ENCODE assay signal across 30 cellular contexts in the genomic region with DNA sequence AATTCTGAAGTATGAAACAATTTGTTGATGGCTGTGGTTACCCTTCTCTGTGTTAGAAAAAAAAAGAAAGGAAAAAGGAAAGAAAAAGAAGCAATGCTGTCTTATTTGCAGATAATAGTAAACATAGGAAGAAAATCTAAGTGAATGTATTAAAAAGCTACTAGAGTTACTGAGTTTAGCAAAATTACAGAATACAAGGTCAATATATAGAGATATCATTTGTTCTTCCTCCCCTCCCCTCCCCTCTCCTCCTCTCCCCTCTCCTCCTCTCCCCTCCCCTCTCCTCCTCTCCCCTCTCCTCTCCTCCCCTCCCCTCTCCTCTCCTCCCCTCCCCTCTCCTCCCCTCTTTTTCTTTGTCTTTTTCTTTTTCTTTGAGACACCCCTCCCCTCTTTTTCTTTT.
"Had no signal": no experiment of that assay in that cellular context is flagged by ENCODE, and none has a peak within 500 bp of the region (broad histone marks: within the 10 kb centered on the region; RNA-seq: fewer than 3 reads in every experiment).

No MANE protein-coding gene starts in this region.

- H3K4me1 Mint-ChIP-seq: neural progenitor cell had no signal

- H3K4me3 Mint-ChIP-seq: naive thymus-derived CD8-positive, alpha-beta T cell; natural killer cell treated with Interleukin-12 subunit alpha and Interleukin-12 subunit beta and Interleukin-15 and Interleukin-18, amount 100 ng/mL, for 72 hours; neural progenitor cell; stimulated activated naive B cell treated with anti-CD40 and anti-IgM and Interleukin-4, amounts not matched to agents 10 μg/mL and 1 μg/mL and 100 μg/mL, for 72 hours; stimulated activated naive CD8-positive, alpha-beta T cell treated with anti-CD3 and anti-CD28 coated beads, Interleukin-15, Interleukin-2, amounts not matched to agents 100 ng/mL and 50 ng/mL, for 24 hours had no signal

- DNase-seq: naive thymus-derived CD8-positive, alpha-beta T cell; occipital lobe; ovary; posterior cingulate gyrus; psoas muscle; right cardiac atrium; spleen; stimulated activated CD4-positive, alpha-beta T cell treated with anti-CD3 and anti-CD28 coated beads, Interleukin-12 subunit alpha, Interleukin-12 subunit beta, amount 100 ng/mL, for 4 hours; stimulated activated CD4-positive, alpha-beta T cell treated with anti-CD3 and anti-CD28 coated beads, Interleukin-1b, Interleukin-23, amount 100 ng/mL, for 48 hours; stimulated activated CD4-positive, alpha-beta T cell treated with anti-CD3 and anti-CD28 coated beads, Interleukin-4, amount 100 ng/mL, for 1 hour; stimulated activated CD4-positive, alpha-beta T cell treated with anti-CD3 and anti-CD28 coated beads, Interleukin-4, amount 100 ng/mL, for 4 hours; stimulated activated CD8-positive, alpha-beta memory T cell treated with anti-CD3 and anti-CD28 coated beads, Interleukin-4, amount 100 ng/mL, for 48 hours; stimulated activated naive B cell treated with anti-CD40 and anti-IgM and Interleukin-4, amounts not matched to agents 10 μg/mL and 1 μg/mL and 100 μg/mL, for 72 hours; stimulated activated naive CD4-positive, alpha-beta T cell treated with Interleukin-2 at 50 U/mL for 16 hours; stomach; thyroid gland; trophoblast cell; upper lobe of left lung had no signal

- H3K4me3 ChIP-seq: neural progenitor cell, ovary, psoas muscle, skin epidermis, smooth muscle cell, spleen, stomach, thoracic aorta, thyroid gland, tibial nerve, upper lobe of left lung, vagina had no signal

- H3K4me1 ChIP-seq: neural progenitor cell, parathyroid adenoma, psoas muscle, stomach, thyroid gland, tibial nerve, upper lobe of left lung, vagina had no signal

- H3K36me3 Mint-ChIP-seq: natural killer cell treated with Interleukin-12 subunit alpha and Interleukin-12 subunit beta and Interleukin-15 and Interleukin-18, amount 100 ng/mL, for 72 hours; neural progenitor cell had no signal

- H3K27me3 ChIP-seq: neural progenitor cell, ovary, spleen, stomach, thyroid gland, tibial nerve, upper lobe of left lung, vagina had no signal

- FAIRE-seq: urothelium cell line had no signal

- ATAC-seq: naive thymus-derived CD8-positive, alpha-beta T cell; natural killer cell treated with Interleukin-12 subunit alpha and Interleukin-12 subunit beta and Interleukin-15 and Interleukin-18, amount 100 ng/mL, for 72 hours; psoas muscle; right cardiac atrium; sciatic nerve; stimulated activated naive B cell treated with anti-CD40 and anti-IgM and Interleukin-4, amounts not matched to agents 10 μg/mL and 1 μg/mL and 100 μg/mL, for 72 hours had no signal

- H3K79me2 ChIP-seq: parathyroid adenoma had no signal

- H3K9ac ChIP-seq: neural progenitor cell, parathyroid adenoma had no signal

- H3K4me2 ChIP-seq: neural progenitor cell, smooth muscle cell had no signal

- H3K36me3 ChIP-seq: neural progenitor cell, ovary, spleen, stomach, thoracic aorta, thyroid gland, tibial nerve, upper lobe of left lung, vagina had no signal

- H3K27ac Mint-ChIP-seq: natural killer cell treated with Interleukin-12 subunit alpha and Interleukin-12 subunit beta and Interleukin-15 and Interleukin-18, amount 100 ng/mL, for 72 hours; neural progenitor cell; progenitor cell of endocrine pancreas; stimulated activated naive B cell treated with anti-CD40 and anti-IgM and Interleukin-4, amounts not matched to agents 10 μg/mL and 1 μg/mL and 100 μg/mL, for 72 hours; stimulated activated naive CD8-positive, alpha-beta T cell treated with anti-CD3 and anti-CD28 coated beads, Interleukin-15, Interleukin-2, amounts not matched to agents 100 ng/mL and 50 ng/mL, for 24 hours had no signal

- H3K9me3 ChIP-seq: ovary, psoas muscle, stomach, thoracic aorta, thyroid gland, upper lobe of left lung, vagina had no signal

- H3K27ac ChIP-seq: neural progenitor cell, ovary, parathyroid adenoma, psoas muscle, skin epidermis, spleen, stomach, thoracic aorta, thyroid gland, tibial nerve, upper lobe of left lung, vagina had no signal

- H3K9me3 Mint-ChIP-seq: natural killer cell treated with Interleukin-12 subunit alpha and Interleukin-12 subunit beta and Interleukin-15 and Interleukin-18, amount 100 ng/mL, for 72 hours; stimulated activated naive CD8-positive, alpha-beta T cell treated with anti-CD3 and anti-CD28 coated beads, Interleukin-15, Interleukin-2, amounts not matched to agents 100 ng/mL and 50 ng/mL, for 24 hours had no signal

- H2AFZ ChIP-seq: neural progenitor cell, parathyroid adenoma had no signal

- H3K27me3 Mint-ChIP-seq: natural killer cell treated with Interleukin-12 subunit alpha and Interleukin-12 subunit beta and Interleukin-15 and Interleukin-18, amount 100 ng/mL, for 72 hours; progenitor cell of endocrine pancreas; stimulated activated naive B cell treated with anti-CD40 and anti-IgM and Interleukin-4, amounts not matched to agents 10 μg/mL and 1 μg/mL and 100 μg/mL, for 72 hours had no signal
